20 cellular contexts compared by ENCODE assay signal in genomic region chr1:7508052-7508745, GRCh38.
DNase-seq lines count a peak whose midpoint lies in the region; ATAC-seq, FAIRE-seq and TF ChIP-seq lines count a peak whose summit lies in the region.
"Had no signal": no experiment of that assay in that cellular context is flagged by ENCODE, and none has a peak within 500 bp of the region (broad histone marks: within the 10 kb centered on the region; RNA-seq: fewer than 3 reads in every experiment).

No MANE protein-coding gene starts in this region.

- ATAC-seq in left ventricle myocardium superior (peak; percentile 11), HG02870 (IDR thresholded peaks at IDR 0.05; ENCODE audit: unreplicated experiment) (no peak)
- no peak for ATAC-seq in activated naive CD4-positive, alpha-beta T cell treated with anti-CD3 and anti-CD28 coated beads, Interleukin-2, amount 50 U/mL, for 72 hours
- ATAC-seq: CD8-positive, alpha-beta T cell; Panc1 had no signal

- no peak overlapping the region for H2AFZ ChIP-seq in mesenchymal stem cell (ENCODE audit: low read depth, low read length)

- H3K4me1 ChIP-seq in left ventricle myocardium inferior (peaks cover 12% of the 10 kb centered on the region), mesenchymal stem cell (ENCODE audit: control insufficient read depth, insufficient read depth, low read depth, low read length) (peaks cover 11% of the 10 kb centered on the region)
- H3K4me1 ChIP-seq: HAP-1 had no signal

- H3K9me3 Mint-ChIP-seq in activated naive CD4-positive, alpha-beta T cell treated with anti-CD3 and anti-CD28 coated beads, Interleukin-2, amount 50 U/mL, for 72 hours, result no peaks in the 10 kb centered on the region
- H3K9me3 Mint-ChIP-seq: CD8-positive, alpha-beta T cell had no signal

- peak overlapping the region; percentile 7 for H2BK15ac ChIP-seq in mesenchymal stem cell (ENCODE audit: low read depth, poor library complexity, severe bottlenecking)

- H3K27me3 ChIP-seq in left ventricle myocardium inferior (ENCODE audit: low read depth), result no peaks in the 10 kb centered on the region
- no peaks in the 10 kb centered on the region for H3K27me3 ChIP-seq in bronchial epithelial cell (ENCODE audit: control insufficient read depth, insufficient read depth, low read length)
- peaks cover 0 to 27% of the 10 kb centered on the region in 2 experiments for H3K27me3 ChIP-seq in mesenchymal stem cell (ENCODE audit: control insufficient read depth in 1 of 2, insufficient read depth in 1 of 2, low read length in 2 of 2)

- no peak overlapping the region for H3K14ac ChIP-seq in mesenchymal stem cell (ENCODE audit: low read length in 2 of 2)

- no peak for TF ChIP-seq CTCF in left ventricle myocardium inferior (IDR thresholded peaks at IDR 0.05; ENCODE audit: borderline replicate concordance)
- TF ChIP-seq CTCF in bronchial epithelial cell (IDR thresholded peaks at IDR 0.05; ENCODE audit: insufficient read depth, low read length, severe bottlenecking), result no peak

- H3K9ac ChIP-seq in mesenchymal stem cell (ENCODE audit: low read length), result no peak overlapping the region

- H4K8ac ChIP-seq in mesenchymal stem cell (ENCODE audit: low read length), result no peak overlapping the region

- DNase-seq in left ventricle myocardium superior (no peak), left ventricle myocardium inferior (no peak), bronchial epithelial cell (ENCODE audit: low read depth) (peak; percentile 21), mesenchymal stem cell (no peak), frontal cortex (ENCODE audit: low spot score in 2 of 2) (no peak)
- DNase-seq in activated naive CD4-positive, alpha-beta T cell treated with anti-CD3 and anti-CD28 coated beads, Interleukin-2, amount 50 U/mL, for 72 hours (ENCODE audit: low spot score in 2 of 2), result no peak
- no peak for DNase-seq in stimulated activated CD4-positive, alpha-beta T cell treated with anti-CD3 and anti-CD28 coated beads, Interleukin-4, amount 100 ng/mL, for 4 hours
- DNase-seq: Calu3; CD8-positive, alpha-beta T cell; NCI-H1105; NCI-H2081; NCI-H2171 treated with DMSO at 0.1 percent for 48 hours; NCI-H446; NCI-H526 treated with DMSO at 0.1 percent for 48 hours; SHP77 had no signal

- no peak overlapping the region for H4K91ac ChIP-seq in mesenchymal stem cell (ENCODE audit: low read length)

- no peak overlapping the region for H3K4ac ChIP-seq in mesenchymal stem cell (ENCODE audit: low read depth in 1 of 2, low read length in 2 of 2)

- no peak overlapping the region for H3K4me3 ChIP-seq in left ventricle myocardium inferior
- no peak overlapping the region for H3K4me3 ChIP-seq in bronchial epithelial cell (ENCODE audit: low read depth, low read length)
- H3K4me3 ChIP-seq in mesenchymal stem cell (ENCODE audit: insufficient read depth in 1 of 2, low read depth in 1 of 2, low read length in 2 of 2), result no peak overlapping the region
- H3K4me3 ChIP-seq: HAP-1, SK-N-MC had no signal

- H3K27ac ChIP-seq in left ventricle myocardium inferior (replicated peaks), result no peak overlapping the region
- no peak overlapping the region for H3K27ac ChIP-seq in mesenchymal stem cell (ENCODE audit: low read length, poor library complexity, severe bottlenecking)
- H3K27ac ChIP-seq: SK-N-MC had no signal

- H3K4me2 ChIP-seq in mesenchymal stem cell (ENCODE audit: low read length, poor library complexity, severe bottlenecking), result no peak overlapping the region

- H2AK5ac ChIP-seq in mesenchymal stem cell (ENCODE audit: low read length, severe bottlenecking), result no peak overlapping the region

- peak; percentile 13 for FAIRE-seq in bronchial epithelial cell (lab: Jason Lieb, UNC)
- no peak for FAIRE-seq in frontal cortex (lab: Jason Lieb, UNC)
- FAIRE-seq: A204.1 had no signal

- H2BK120ac ChIP-seq in mesenchymal stem cell (ENCODE audit: low read depth, low read length), result no peak overlapping the region

- no peak overlapping the region for H3K18ac ChIP-seq in mesenchymal stem cell (ENCODE audit: low read depth in 1 of 2, low read length in 2 of 2)

- H3K27ac Mint-ChIP-seq in activated naive CD4-positive, alpha-beta T cell treated with anti-CD3 and anti-CD28 coated beads, Interleukin-2, amount 50 U/mL, for 72 hours, result no peak overlapping the region
- H3K27ac Mint-ChIP-seq: CD8-positive, alpha-beta T cell had no signal

- H3K9me3 ChIP-seq in left ventricle myocardium inferior (replicated peaks) (no peaks in the 10 kb centered on the region), mesenchymal stem cell (ENCODE audit: control insufficient read depth, low read length) (no peaks in the 10 kb centered on the region)
- H3K9me3 ChIP-seq: HAP-1 had no signal

- no peaks in the 10 kb centered on the region for H3K79me1 ChIP-seq in mesenchymal stem cell (replicated peaks; ENCODE audit: low read length, poor library complexity, severe bottlenecking)

- WGBS in mesenchymal stem cell, result 88% methylated on average over 16 of the region's 16 CpGs

- H3K23ac ChIP-seq in mesenchymal stem cell (ENCODE audit: low read length in 2 of 2), result peak overlapping the region in 1 of 2 experiments; percentile 11

- intact Hi-C loops in left ventricle myocardium superior (cut with micrococcal nuclease) (no loop called here), left ventricle myocardium inferior (cut with micrococcal nuclease) (no loop called here)

- H3K36me3 ChIP-seq in left ventricle myocardium inferior (no peaks in the 10 kb centered on the region), bronchial epithelial cell (ENCODE audit: control insufficient read depth, insufficient read depth, low read length) (no peaks in the 10 kb centered on the region), mesenchymal stem cell (ENCODE audit: control insufficient read depth in 1 of 2, insufficient read depth in 2 of 2, low read depth in 1 of 2, low read length in 2 of 2) (no peaks in the 10 kb centered on the region)
- H3K36me3 ChIP-seq: HAP-1 had no signal

- H2BK12ac ChIP-seq in mesenchymal stem cell (ENCODE audit: low read length in 2 of 2), result no peak overlapping the region

- no peaks in the 10 kb centered on the region for H3K36me3 Mint-ChIP-seq in activated naive CD4-positive, alpha-beta T cell treated with anti-CD3 and anti-CD28 coated beads, Interleukin-2, amount 50 U/mL, for 72 hours
- H3K36me3 Mint-ChIP-seq: CD8-positive, alpha-beta T cell had no signal

- no peak overlapping the region for H2BK5ac ChIP-seq in mesenchymal stem cell (ENCODE audit: low read depth, low read length, poor library complexity, severe bottlenecking)
